In genomic region chr19:34482380-34483250, GRCh38 we compare ENCODE assay signal across 8 cellular contexts. TPM values are rescaled to one million over a fixed set of nuclear protein-coding genes. Genes with fewer than 3 reads are reported as not detected.
A peak's percentile ranks its signal among the peaks of the same experiment; 100 is the strongest.
DNase-seq lines count a peak whose midpoint lies in the region; ATAC-seq, FAIRE-seq and TF ChIP-seq lines count a peak whose summit lies in the region.

No MANE protein-coding gene starts in this region.

- CTCF ChIA-PET in activated CD8-positive, alpha-beta T cell treated with anti-CD3 and anti-CD28 coated beads, Interleukin-2, amount 10 ng/mL, durations not matched to agents 7 days and 5 days (lab: Charles Lee) = no interaction called here

- intact Hi-C loops in left cardiac atrium (cut with DNase I) = no loop called here

- POLR2A ChIA-PET in activated CD8-positive, alpha-beta T cell treated with anti-CD3 and anti-CD28 coated beads, Interleukin-2, amount 10 ng/mL, durations not matched to agents 7 days and 5 days (lab: Charles Lee) = no interaction called here

- no peak overlapping the region for H3K27ac Mint-ChIP-seq in activated CD8-positive, alpha-beta T cell treated with anti-CD3 and anti-CD28 coated beads, Interleukin-2, amount 10 ng/mL, durations not matched to agents 7 days and 5 days

- H3K4me1 Mint-ChIP-seq in activated CD8-positive, alpha-beta T cell treated with anti-CD3 and anti-CD28 coated beads, Interleukin-2, amount 10 ng/mL, durations not matched to agents 7 days and 5 days (ENCODE audit: low read depth) = no peaks in the 10 kb centered on the region

- H3K36me3 Mint-ChIP-seq in activated CD8-positive, alpha-beta T cell treated with anti-CD3 and anti-CD28 coated beads, Interleukin-2, amount 10 ng/mL, durations not matched to agents 7 days and 5 days (ENCODE audit: low read depth) = no peaks in the 10 kb centered on the region

- peak overlapping the region; percentile 72 for H3K4me3 ChIP-seq in retinal pigment epithelial cell (ENCODE audit: low read length)

- no peak for ATAC-seq in activated CD8-positive, alpha-beta T cell treated with anti-CD3 and anti-CD28 coated beads, Interleukin-2, amount 10 ng/mL, durations not matched to agents 7 days and 5 days
- peak; percentile 20 to 22 for ATAC-seq in left cardiac atrium
- ATAC-seq in GM18511 (IDR thresholded peaks at IDR 0.05; ENCODE audit: unreplicated experiment) = no peak

- H3K27me3 Mint-ChIP-seq in activated CD8-positive, alpha-beta T cell treated with anti-CD3 and anti-CD28 coated beads, Interleukin-2, amount 10 ng/mL, durations not matched to agents 7 days and 5 days (ENCODE audit: low read depth) = peaks cover 38% of the 10 kb centered on the region

- peak; percentile 43 for DNase-seq in GM13977 (ENCODE audit: low spot score)
- DNase-seq in activated CD8-positive, alpha-beta T cell treated with anti-CD3 and anti-CD28 coated beads, Interleukin-2, amount 10 ng/mL, durations not matched to agents 7 days and 5 days = no peak
- peak; percentile 61 for DNase-seq in left cardiac atrium
- no peak for DNase-seq in retinal pigment epithelial cell (ENCODE audit: low read depth)
- no peak for DNase-seq in frontal cortex (ENCODE audit: low spot score in 2 of 2)
- no peak for DNase-seq in G401 (ENCODE audit: low spot score)
- DNase-seq in NCI-H2196 (lab: John Stamatoyannopoulos, UW; ENCODE audit: unreplicated experiment) = no peak

- H3K9me3 Mint-ChIP-seq in activated CD8-positive, alpha-beta T cell treated with anti-CD3 and anti-CD28 coated beads, Interleukin-2, amount 10 ng/mL, durations not matched to agents 7 days and 5 days (ENCODE audit: insufficient read depth) = no peaks in the 10 kb centered on the region

- TF ChIP-seq CTCF in GM13977 (IDR thresholded peaks at IDR 0.05; ENCODE audit: extremely low read depth, insufficient read depth, missing control alignments) (no peak), retinal pigment epithelial cell (conservative IDR thresholded peaks at IDR 0.05; ENCODE audit: low read depth, low read length) (no peak)

- H3K4me3 Mint-ChIP-seq in activated CD8-positive, alpha-beta T cell treated with anti-CD3 and anti-CD28 coated beads, Interleukin-2, amount 10 ng/mL, durations not matched to agents 7 days and 5 days = peak overlapping the region; percentile 29

- in situ Hi-C loops in GM13977 (cut with MboI; ENCODE audit: low pct_unique_long_range_greater_than_20kb, low sequenced_read_pairs, unreplicated experiment) = loop anchor here (25.0 kb wide), 1 partner anchor 230 kb away; no protein-coding TSS in a partner anchor
- in situ Hi-C loops in G401 (cut with HindIII; ENCODE audit: low sequenced_read_pairs) = no loop called here

- FAIRE-seq in frontal cortex (lab: Jason Lieb, UNC) = no peak

RNA-seq across cellular contexts. Expression of gene WTIP, which starts 1.1 kb away (rescaled TPM):
- total RNA-seq in activated CD8-positive, alpha-beta T cell treated with anti-CD3 and anti-CD28 coated beads, Interleukin-2, amount 10 ng/mL, durations not matched to agents 7 days and 5 days = 1 to 10 TPM in 1 of 2 experiments, under 1 TPM in 1; 0.68 to 1.2 TPM
- total RNA-seq in left cardiac atrium = 10 to 100 TPM; 16.9 to 19.2 TPM
- total RNA-seq in frontal cortex = 20.4 TPM
- 103 TPM in 2 replicates for total RNA-seq in G401 (2014; rRNA removed; shearing (Covaris generic))

RNA-seq across cellular contexts. Expression of gene UBA2, which starts 54.4 kb away (rescaled TPM):
- 100 to 1,000 TPM; 129 to 135 TPM for total RNA-seq in activated CD8-positive, alpha-beta T cell treated with anti-CD3 and anti-CD28 coated beads, Interleukin-2, amount 10 ng/mL, durations not matched to agents 7 days and 5 days
- 10 to 100 TPM; 48.4 to 61.6 TPM for total RNA-seq in left cardiac atrium
- 187 TPM for total RNA-seq in frontal cortex
- 250 and 315 TPM in 2 replicates for total RNA-seq in G401 (2014; rRNA removed; shearing (Covaris generic))

Comparison
In these comparisons a context has a peak if more than half of its experiments do, and no peak if none do; other contexts are left out.
1. DNase-seq: peak in GM13977 (single experiment) and left cardiac atrium (single experiment); none in activated CD8-positive, alpha-beta T cell treated with anti-CD3 and anti-CD28 coated beads, Interleukin-2, amount 10 ng/mL, durations not matched to agents 7 days and 5 days (single experiment), retinal pigment epithelial cell (single experiment), frontal cortex (0 of 2), G401 (single experiment) and NCI-H2196 (single experiment).
2. ATAC-seq: peak in left cardiac atrium (2 of 2); none in activated CD8-positive, alpha-beta T cell treated with anti-CD3 and anti-CD28 coated beads, Interleukin-2, amount 10 ng/mL, durations not matched to agents 7 days and 5 days (single experiment) and GM18511 (single experiment).